14 cellular contexts compared by ENCODE assay signal in the genomic region with DNA sequence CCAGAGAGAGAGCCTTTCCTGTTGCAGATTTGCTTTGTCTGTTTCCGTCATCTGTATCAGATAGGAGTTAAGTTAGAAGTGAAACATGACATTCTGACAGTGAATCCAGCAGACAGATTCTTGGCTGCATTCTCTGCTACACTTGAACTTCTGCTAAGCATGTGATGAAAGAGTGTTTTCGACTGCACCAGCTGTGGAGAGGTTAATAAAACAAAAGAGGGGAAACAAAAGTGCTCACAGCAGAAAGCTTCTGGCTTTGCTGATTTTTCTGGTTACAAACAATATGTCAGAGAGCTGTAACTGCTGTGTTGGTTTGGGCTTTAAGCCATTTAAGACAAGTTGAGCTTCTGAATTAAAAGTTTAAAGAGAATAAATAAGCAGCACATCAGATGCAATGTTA.
DNase-seq lines count a peak whose midpoint lies in the region; ATAC-seq, FAIRE-seq and TF ChIP-seq lines count a peak whose summit lies in the region.
"Had no signal": no experiment of that assay in that cellular context is flagged by ENCODE, and none has a peak within 500 bp of the region (broad histone marks: within the 10 kb centered on the region; RNA-seq: fewer than 3 reads in every experiment).

No MANE protein-coding gene starts in this region.

- H3K27me3 ChIP-seq in left lung: no peaks in the 10 kb centered on the region
- H3K27me3 ChIP-seq: colonic mucosa, testis had no signal

- no peak overlapping the region for H3K4me3 ChIP-seq in left lung
- H3K4me3 ChIP-seq: colonic mucosa, skin epidermis, testis had no signal

- DNase-seq in NCI-H2107 treated with DMSO at 0.1 percent for 48 hours (lab: John Stamatoyannopoulos, UW; ENCODE audit: unreplicated experiment) (peak; percentile 48), NCI-H2107 (lab: John Stamatoyannopoulos, UW) (no peak), dermis microvascular lymphatic vessel endothelial cell (ENCODE audit: low read depth in 2 of 2) (peak; percentile 42 to 80), left lung (no peak), smooth muscle cell of the brain vasculature (ENCODE audit: low read depth, low spot score) (peak; percentile 52), frontal cortex (ENCODE audit: low spot score in 2 of 2) (no peak), NCI-H1436 treated with DMSO at 0.1 percent for 48 hours (lab: John Stamatoyannopoulos, UW) (no peak)
- DNase-seq: 8988T; activated naive CD8-positive, alpha-beta T cell treated with anti-CD3 and anti-CD28 coated beads for 36 hours; colonic mucosa; Karpas-422 had no signal

- FAIRE-seq in frontal cortex (lab: Jason Lieb, UNC): no peak

- peak overlapping the region; percentile 37 to 59 for H3K27ac ChIP-seq in left lung
- H3K27ac ChIP-seq: colonic mucosa, skin epidermis, testis had no signal

- intact Hi-C loops in left lung (cut with DNase I): no loop called here

- no peak for TF ChIP-seq CTCF in left lung (IDR thresholded peaks at IDR 0.05)

- ATAC-seq in left lung (peak; percentile 35), HG03521 (IDR thresholded peaks at IDR 0.05; ENCODE audit: unreplicated experiment) (no peak)

- H3K9me3 ChIP-seq in left lung: no peaks in the 10 kb centered on the region
- H3K9me3 ChIP-seq: colonic mucosa, testis had no signal

- peaks cover 0 to 16% of the 10 kb centered on the region in 2 donors for H3K4me1 ChIP-seq in left lung
- H3K4me1 ChIP-seq: colonic mucosa had no signal

- H3K36me3 ChIP-seq in left lung: no peaks in the 10 kb centered on the region
- H3K36me3 ChIP-seq: colonic mucosa had no signal

Comparison
In these comparisons a context has a peak if more than half of its experiments do, and no peak if none do; other contexts are left out.
1. DNase-seq: peak in NCI-H2107 treated with DMSO at 0.1 percent for 48 hours (single experiment), dermis microvascular lymphatic vessel endothelial cell (2 of 2) and smooth muscle cell of the brain vasculature (single experiment); none in NCI-H2107 (single experiment), left lung (0 of 2), frontal cortex (0 of 2) and NCI-H1436 treated with DMSO at 0.1 percent for 48 hours (single experiment).